ENCODE assay signal across 31 cellular contexts in genomic region chr20:23867152-23867776, GRCh38. TPM values are rescaled to one million over a fixed set of nuclear protein-coding genes. Genes with fewer than 3 reads are reported as not detected.
"Had no signal": no experiment of that assay in that cellular context is flagged by ENCODE, and none has a peak within 500 bp of the region (broad histone marks: within the 10 kb centered on the region; RNA-seq: fewer than 3 reads in every experiment).

No MANE protein-coding gene starts in this region.

- H3K27ac Mint-ChIP-seq: activated naive CD8-positive, alpha-beta T cell; activated T-cell treated with anti-CD3 and anti-CD28 coated beads, Interleukin-2, amount 50 U/mL, for 24 hours; activated T-helper 17 cell treated with anti-CD3 and anti-CD28 coated beads, Interleukin-2, amount 50 U/mL, for 72 hours; effector memory CD8-positive, alpha-beta T cell; mesothelial cell of epicardium; stimulated activated naive B cell treated with anti-CD40 and anti-IgM and Interleukin-4, amounts not matched to agents 10 μg/mL and 1 μg/mL and 100 μg/mL, for 72 hours; T-cell; T-helper 2 cell treated with Interferon-gamma antibody and Interleukin-4, amounts not matched to agents 5 μg/mL and 100 μg/mL, for 36 hours; type B pancreatic cell had no signal

- H3K36me3 ChIP-seq: breast epithelium, colonic mucosa, esophagus squamous epithelium, gastroesophageal sphincter, left lung, vagina, WERI-Rb-1 had no signal

- H3K27me3 ChIP-seq: colonic mucosa, gastroesophageal sphincter, vagina had no signal

- H3K9me3 ChIP-seq: colonic mucosa, left lung, vagina had no signal

- H3K9me3 Mint-ChIP-seq: activated T-cell treated with anti-CD3 and anti-CD28 coated beads, Interleukin-2, amount 50 U/mL, for 24 hours; activated T-helper 17 cell treated with anti-CD3 and anti-CD28 coated beads, Interleukin-2, amount 50 U/mL, for 72 hours; central memory CD8-positive, alpha-beta T cell; effector memory CD8-positive, alpha-beta T cell; mesothelial cell of epicardium; T-cell; T-helper 2 cell treated with Interferon-gamma antibody and Interleukin-4, amounts not matched to agents 5 μg/mL and 100 μg/mL, for 36 hours; type B pancreatic cell had no signal

- H3K4me1 ChIP-seq: breast epithelium, colonic mucosa, esophagus squamous epithelium, left lung, parathyroid adenoma, vagina had no signal

- H3K4me3 Mint-ChIP-seq: activated naive CD8-positive, alpha-beta T cell; activated T-cell treated with anti-CD3 and anti-CD28 coated beads, Interleukin-2, amount 50 U/mL, for 24 hours; activated T-helper 17 cell treated with anti-CD3 and anti-CD28 coated beads, Interleukin-2, amount 50 U/mL, for 72 hours; central memory CD8-positive, alpha-beta T cell; effector memory CD8-positive, alpha-beta T cell; mesothelial cell of epicardium; stimulated activated naive B cell treated with anti-CD40 and anti-IgM and Interleukin-4, amounts not matched to agents 10 μg/mL and 1 μg/mL and 100 μg/mL, for 72 hours; T-cell; T-helper 2 cell treated with Interferon-gamma antibody and Interleukin-4, amounts not matched to agents 5 μg/mL and 100 μg/mL, for 36 hours; type B pancreatic cell had no signal

- H3K79me2 ChIP-seq: parathyroid adenoma had no signal

- H3K27ac ChIP-seq: breast epithelium, colonic mucosa, dorsolateral prefrontal cortex, esophagus squamous epithelium, gastroesophageal sphincter, left lung, parathyroid adenoma, vagina, WERI-Rb-1 had no signal

- H2AFZ ChIP-seq: parathyroid adenoma had no signal

- H3K4me1 Mint-ChIP-seq: activated T-helper 17 cell treated with anti-CD3 and anti-CD28 coated beads, Interleukin-2, amount 50 U/mL, for 72 hours; central memory CD8-positive, alpha-beta T cell; stimulated activated naive B cell treated with anti-CD40 and anti-IgM and Interleukin-4, amounts not matched to agents 10 μg/mL and 1 μg/mL and 100 μg/mL, for 72 hours had no signal

- H3K4me3 ChIP-seq: breast epithelium, colonic mucosa, dorsolateral prefrontal cortex, esophagus squamous epithelium, gastroesophageal sphincter, left lung, vagina had no signal

- H3K36me3 Mint-ChIP-seq: activated naive CD8-positive, alpha-beta T cell; mesothelial cell of epicardium; naive thymus-derived CD8-positive, alpha-beta T cell; stimulated activated naive B cell treated with anti-CD40 and anti-IgM and Interleukin-4, amounts not matched to agents 10 μg/mL and 1 μg/mL and 100 μg/mL, for 72 hours; T-cell; type B pancreatic cell had no signal

- ATAC-seq: activated T-helper 17 cell treated with anti-CD3 and anti-CD28 coated beads, Interleukin-2, amount 50 U/mL, for 72 hours; effector memory CD8-positive, alpha-beta T cell; gastroesophageal sphincter; left lung; sciatic nerve; T-cell had no signal

- DNase-seq: activated CD4-positive, alpha-beta T cell treated with anti-CD3 and anti-CD28 coated beads for 1 hour; activated naive CD4-positive, alpha-beta T cell; activated T-cell treated with anti-CD3 and anti-CD28 coated beads, Interleukin-2, amount 50 U/mL, for 24 hours; amniotic stem cell; colonic mucosa; dorsolateral prefrontal cortex; effector memory CD8-positive, alpha-beta T cell; esophagus squamous epithelium; head of caudate nucleus; hypothalamus; kidney; left lung; small intestine; stimulated activated CD4-positive, alpha-beta T cell treated with anti-CD3 and anti-CD28 coated beads, Interleukin-2, amount 100 ng/mL, for 24 hours; stimulated activated naive B cell treated with anti-CD40 and anti-IgM and Interleukin-4, amounts not matched to agents 10 μg/mL and 1 μg/mL and 100 μg/mL, for 72 hours; T-cell; WERI-Rb-1 had no signal

- H3K9ac ChIP-seq: parathyroid adenoma had no signal

- FAIRE-seq: kidney, small intestine had no signal

RNA-seq across cellular contexts. Expression of gene CST5, which starts 12.3 kb away (rescaled TPM):
- total RNA-seq: activated T-helper 17 cell treated with anti-CD3 and anti-CD28 coated beads, Interleukin-2, amount 50 U/mL, for 72 hours; breast epithelium; colonic mucosa; dorsolateral prefrontal cortex; esophagus squamous epithelium; kidney; lung microvascular endothelial cell; mesothelial cell of epicardium; naive thymus-derived CD8-positive, alpha-beta T cell; sciatic nerve; T-cell; temporal lobe; vagina had no signal
- polyA plus RNA-seq: naive thymus-derived CD8-positive, alpha-beta T cell had no signal

RNA-seq across cellular contexts. Expression of gene CST2, which starts 40.7 kb away (rescaled TPM):
- total RNA-seq: activated T-helper 17 cell treated with anti-CD3 and anti-CD28 coated beads, Interleukin-2, amount 50 U/mL, for 72 hours; breast epithelium; colonic mucosa; dorsolateral prefrontal cortex; esophagus squamous epithelium; kidney; lung microvascular endothelial cell; naive thymus-derived CD8-positive, alpha-beta T cell; sciatic nerve; T-cell; temporal lobe; vagina had no signal
- polyA plus RNA-seq: naive thymus-derived CD8-positive, alpha-beta T cell had no signal
